ENCODE assay signal across 15 cellular contexts in genomic region chr9:81431662-81432061, GRCh38.
DNase-seq lines count a peak whose midpoint lies in the region; ATAC-seq and TF ChIP-seq lines count a peak whose summit lies in the region.
"Had no signal": no experiment of that assay in that cellular context is flagged by ENCODE, and none has a peak within 500 bp of the region (broad histone marks: within the 10 kb centered on the region; RNA-seq: fewer than 3 reads in every experiment).

No MANE protein-coding gene starts in this region.

- no peak overlapping the region for H3K27ac Mint-ChIP-seq in neural progenitor cell
- H3K27ac Mint-ChIP-seq: activated T-cell treated with anti-CD3 and anti-CD28 coated beads, Interleukin-2, amount 50 U/mL, for 72 hours; CD8-positive, alpha-beta memory T cell; stimulated activated naive B cell treated with anti-CD40 and anti-IgM and Interleukin-4, amounts not matched to agents 10 μg/mL and 1 μg/mL and 100 μg/mL, for 72 hours; T-helper 1 cell treated with Interleukin-12 subunit alpha and Interleukin-12 subunit beta and Interleukin-4 antibody, amounts not matched to agents 30 μg/mL and 1 μg/mL, for 36 hours had no signal

- peak; percentile 92 for DNase-seq in BJ (ENCODE audit: low read depth)
- DNase-seq in LHCN-M2 (ENCODE audit: low read depth) = peak; percentile 100
- DNase-seq in brain microvascular endothelial cell = peak; percentile 90
- peak; percentile 97 for DNase-seq in myocyte (ENCODE audit: low read depth)
- DNase-seq in nucleus accumbens (lab: John Stamatoyannopoulos, UW) = no peak
- DNase-seq in NCI-H524 (lab: John Stamatoyannopoulos, UW) = no peak
- DNase-seq in neural progenitor cell (ENCODE audit: low spot score) = no peak
- DNase-seq: activated CD4-positive, alpha-beta T cell treated with anti-CD3 and anti-CD28 coated beads, Interleukin-2, amount 50 U/mL, for 1 hour; activated T-cell treated with anti-CD3 and anti-CD28 coated beads, Interleukin-2, amount 50 U/mL, for 72 hours; CD8-positive, alpha-beta memory T cell; effector CD4-positive, alpha-beta T cell; stimulated activated naive B cell treated with anti-CD40 and anti-IgM and Interleukin-4, amounts not matched to agents 10 μg/mL and 1 μg/mL and 100 μg/mL, for 72 hours; uterus had no signal

- no peaks in the 10 kb centered on the region for H3K4me1 ChIP-seq in neural progenitor cell
- H3K4me1 ChIP-seq: uterus had no signal

- H3K9me3 ChIP-seq in neural progenitor cell (ENCODE audit: low read depth) = peaks cover 23% of the 10 kb centered on the region

- no peaks in the 10 kb centered on the region for H3K36me3 ChIP-seq in BJ (ENCODE audit: control insufficient read depth, insufficient read depth, low read length)
- no peaks in the 10 kb centered on the region for H3K36me3 ChIP-seq in brain microvascular endothelial cell (replicated peaks)
- H3K36me3 ChIP-seq in neural progenitor cell = peaks cover 4% of the 10 kb centered on the region
- H3K36me3 ChIP-seq: uterus had no signal

- H3K27me3 ChIP-seq in BJ (ENCODE audit: control insufficient read depth, insufficient read depth, low read length) (no peaks in the 10 kb centered on the region), brain microvascular endothelial cell (replicated peaks) (no peaks in the 10 kb centered on the region), neural progenitor cell (no peaks in the 10 kb centered on the region)
- H3K27me3 ChIP-seq: uterus had no signal

- TF ChIP-seq CTCF in BJ (IDR thresholded peaks at IDR 0.05; ENCODE audit: insufficient read depth, low read depth, low read length) = no peak
- no peak for TF ChIP-seq CTCF in brain microvascular endothelial cell (IDR thresholded peaks at IDR 0.05; ENCODE audit: low read depth, low read length, missing control alignments)
- TF ChIP-seq CTCF in neural progenitor cell (IDR thresholded peaks at IDR 0.05) = no peak

- ATAC-seq in HG02763 (IDR thresholded peaks at IDR 0.05; ENCODE audit: unreplicated experiment) = no peak
- ATAC-seq: activated T-cell treated with anti-CD3 and anti-CD28 coated beads, Interleukin-2, amount 50 U/mL, for 72 hours; stimulated activated naive B cell treated with anti-CD40 and anti-IgM and Interleukin-4, amounts not matched to agents 10 μg/mL and 1 μg/mL and 100 μg/mL, for 72 hours had no signal

- in situ Hi-C loops in brain microvascular endothelial cell (cut with HindIII; ENCODE audit: low pct_ligation_motif_present, low sequenced_read_pairs) = no loop called here

- H3K4me2 ChIP-seq in neural progenitor cell = no peak overlapping the region

- CTCF ChIA-PET in BJ (lab: Yijun Ruan, JAX) = interaction anchor here (0.6 to 1.4 kb wide), 3 partner anchors 43 to 555 kb away, joined by 3 read pairs; no protein-coding TSS in a partner anchor

- H3F3A ChIP-seq in neural progenitor cell (ENCODE audit: low read depth) = peaks cover 5% of the 10 kb centered on the region

- H3K4me1 Mint-ChIP-seq in neural progenitor cell = no peaks in the 10 kb centered on the region
- H3K4me1 Mint-ChIP-seq: CD8-positive, alpha-beta memory T cell; stimulated activated naive B cell treated with anti-CD40 and anti-IgM and Interleukin-4, amounts not matched to agents 10 μg/mL and 1 μg/mL and 100 μg/mL, for 72 hours had no signal

- H3K27me3 Mint-ChIP-seq in neural progenitor cell (ENCODE audit: insufficient read depth, low read depth) = peaks cover 2% of the 10 kb centered on the region
- H3K27me3 Mint-ChIP-seq: CD8-positive, alpha-beta memory T cell; stimulated activated naive B cell treated with anti-CD40 and anti-IgM and Interleukin-4, amounts not matched to agents 10 μg/mL and 1 μg/mL and 100 μg/mL, for 72 hours had no signal

- H3K4me3 Mint-ChIP-seq in neural progenitor cell = no peak overlapping the region
- H3K4me3 Mint-ChIP-seq: activated T-cell treated with anti-CD3 and anti-CD28 coated beads, Interleukin-2, amount 50 U/mL, for 72 hours; CD8-positive, alpha-beta memory T cell; stimulated activated naive B cell treated with anti-CD40 and anti-IgM and Interleukin-4, amounts not matched to agents 10 μg/mL and 1 μg/mL and 100 μg/mL, for 72 hours; T-helper 1 cell treated with Interleukin-12 subunit alpha and Interleukin-12 subunit beta and Interleukin-4 antibody, amounts not matched to agents 30 μg/mL and 1 μg/mL, for 36 hours had no signal

- H3K9me3 Mint-ChIP-seq in neural progenitor cell = peaks cover 28% of the 10 kb centered on the region

- H2AFZ ChIP-seq in neural progenitor cell (replicated peaks) = no peak overlapping the region

- POLR2A ChIA-PET in BJ (lab: Charles Lee) = interaction anchor here (0.9 kb wide), 1 partner anchor 42 kb away, joined by 3 read pairs; no protein-coding TSS in a partner anchor

- H3K4me3 ChIP-seq in BJ (ENCODE audit: low read depth, low read length) = no peak overlapping the region
- no peak overlapping the region for H3K4me3 ChIP-seq in brain microvascular endothelial cell (ENCODE audit: low read depth, low read length)
- H3K4me3 ChIP-seq in neural progenitor cell = no peak overlapping the region
- H3K4me3 ChIP-seq: uterus had no signal

- H3K27ac ChIP-seq in brain microvascular endothelial cell (peak overlapping the region; percentile 78), neural progenitor cell (no peak overlapping the region)
- H3K27ac ChIP-seq: uterus had no signal

- no peaks in the 10 kb centered on the region for H4K20me1 ChIP-seq in neural progenitor cell (ENCODE audit: low read depth)

- no peak overlapping the region for H3K9ac ChIP-seq in neural progenitor cell

- H3K36me3 Mint-ChIP-seq in neural progenitor cell = no peaks in the 10 kb centered on the region
- H3K36me3 Mint-ChIP-seq: CD8-positive, alpha-beta memory T cell had no signal

- no peaks in the 10 kb centered on the region for H3K79me2 ChIP-seq in neural progenitor cell (ENCODE audit: low read depth)

Comparison
In these comparisons a context has a peak if more than half of its experiments do, and no peak if none do; other contexts are left out.
1. DNase-seq: peak in BJ (single experiment), LHCN-M2 (single experiment), brain microvascular endothelial cell (single experiment) and myocyte (single experiment); none in nucleus accumbens (0 of 56), NCI-H524 (0 of 2) and neural progenitor cell (single experiment).